Comparison of ENCODE assay signal across 8 cellular contexts in the genomic region with DNA sequence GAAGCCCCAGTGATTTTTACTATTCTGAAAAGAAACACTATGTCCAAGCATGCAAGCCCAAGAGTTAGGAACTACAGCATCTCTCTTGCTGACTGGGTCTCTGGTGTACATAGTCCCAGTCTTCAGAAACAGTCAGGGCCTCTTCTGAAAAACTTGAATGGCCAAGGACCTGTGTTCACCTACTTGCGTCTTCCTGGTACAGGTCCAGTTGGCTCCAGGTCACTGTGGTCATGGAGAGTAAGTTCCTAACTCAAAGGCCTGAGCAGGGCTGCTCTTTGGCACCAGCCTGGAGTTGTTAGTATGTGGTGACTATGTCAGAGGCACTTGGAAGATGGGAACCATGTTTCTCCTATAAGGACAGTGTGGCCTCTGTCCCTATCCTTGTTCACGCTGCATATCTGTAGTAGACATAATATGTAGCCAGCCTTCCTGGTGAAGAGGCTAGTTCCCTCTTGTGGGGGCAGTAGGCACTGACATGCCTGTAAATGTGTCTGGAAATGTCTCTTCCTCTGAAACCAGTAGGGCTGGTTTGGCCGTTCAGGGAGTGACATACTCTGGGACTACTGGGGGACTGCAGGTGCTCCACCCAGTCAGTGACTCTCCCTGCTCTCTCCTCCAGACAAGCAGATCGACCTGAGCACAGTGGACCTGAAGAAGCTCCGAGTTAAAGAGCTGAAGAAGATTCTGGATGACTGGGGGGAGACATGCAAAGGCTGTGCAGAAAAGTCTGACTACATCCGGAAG. TPM values are rescaled to one million over a fixed set of nuclear protein-coding genes. Genes with fewer than 3 reads are reported as not detected.
DNase-seq lines count a peak whose midpoint lies in the region; ATAC-seq and TF ChIP-seq lines count a peak whose summit lies in the region.

No MANE protein-coding gene starts in this region.

- H3K4me1 ChIP-seq in HUES6 (ENCODE audit: control insufficient read depth, insufficient read depth, low read length) (peaks cover 32% of the 10 kb centered on the region), mesenchymal stem cell (ENCODE audit: control insufficient read depth, insufficient read depth, low read depth, low read length) (peaks cover 36% of the 10 kb centered on the region)

- intact Hi-C loops in CD4-positive, alpha-beta T cell (cut with DNase I, micrococcal nuclease) = loop anchor here (2.0 to 10.0 kb wide), 8 partner anchors 284 to 1021 kb away; a partner anchor contains a TSS

- H3K4ac ChIP-seq in mesenchymal stem cell (ENCODE audit: low read depth in 1 of 2, low read length in 2 of 2) = no peak overlapping the region

- no peak overlapping the region for H2AFZ ChIP-seq in mesenchymal stem cell (ENCODE audit: low read depth, low read length)

- no peak overlapping the region for H3K14ac ChIP-seq in mesenchymal stem cell (ENCODE audit: low read length in 2 of 2)

- H3K18ac ChIP-seq in mesenchymal stem cell (ENCODE audit: low read depth in 1 of 2, low read length in 2 of 2) = no peak overlapping the region

- no peak overlapping the region for H2BK5ac ChIP-seq in mesenchymal stem cell (ENCODE audit: low read depth, low read length, poor library complexity, severe bottlenecking)

- H3K9me3 ChIP-seq in CD4-positive, alpha-beta T cell (ENCODE audit: control insufficient read depth, low read length) = no peaks in the 10 kb centered on the region
- no peaks in the 10 kb centered on the region for H3K9me3 ChIP-seq in HUES6 (ENCODE audit: control insufficient read depth, insufficient read depth, low read depth, low read length)
- H3K9me3 ChIP-seq in mesenchymal stem cell (ENCODE audit: control insufficient read depth, low read length) = no peaks in the 10 kb centered on the region

- H3K27me3 ChIP-seq in CD4-positive, alpha-beta T cell (ENCODE audit: control insufficient read depth, insufficient read depth, low read length) = no peaks in the 10 kb centered on the region
- H3K27me3 ChIP-seq in HUES6 (ENCODE audit: control insufficient read depth, insufficient read depth, low read length) (no peaks in the 10 kb centered on the region), mesenchymal stem cell (ENCODE audit: control insufficient read depth in 1 of 2, insufficient read depth in 1 of 2, low read length in 2 of 2) (no peaks in the 10 kb centered on the region)

- no peak overlapping the region for H2BK120ac ChIP-seq in mesenchymal stem cell (ENCODE audit: low read depth, low read length)

- no peak overlapping the region for H3K4me2 ChIP-seq in mesenchymal stem cell (ENCODE audit: low read length, poor library complexity, severe bottlenecking)

- 0 out of 2 replicates have a peak overlapping the region, but pooled peaks have one; percentile 0 for H3K4me3 ChIP-seq in HUES6 (ENCODE audit: low read depth, low read length)
- H3K4me3 ChIP-seq in mesenchymal stem cell (ENCODE audit: insufficient read depth in 1 of 2, low read depth in 1 of 2, low read length in 2 of 2) = no peak overlapping the region

- H3K27ac Mint-ChIP-seq in CD4-positive, alpha-beta T cell = peak overlapping the region; percentile 99
- H3K27ac Mint-ChIP-seq in activated naive CD8-positive, alpha-beta T cell treated with anti-CD3 and anti-CD28 coated beads, Interleukin-2, amount 10 ng/mL, durations not matched to agents 7 days and 5 days = peak overlapping the region; percentile 56

- WGBS in mesenchymal stem cell = 96% methylated on average over 5 of the region's 6 CpGs

- peaks cover 55% of the 10 kb centered on the region for H3K36me3 ChIP-seq in HUES6 (ENCODE audit: control insufficient read depth, insufficient read depth, low read length)
- peaks cover 43 to 48% of the 10 kb centered on the region in 2 experiments for H3K36me3 ChIP-seq in mesenchymal stem cell (ENCODE audit: control insufficient read depth in 1 of 2, insufficient read depth in 2 of 2, low read depth in 1 of 2, low read length in 2 of 2)

- no peak for TF ChIP-seq CTCF in CD4-positive, alpha-beta T cell (IDR thresholded peaks at IDR 0.05)

- no peak for TF ChIP-seq POLR2A in GM18505 (IDR thresholded peaks at IDR 0.05; ENCODE audit: borderline replicate concordance, extremely low read depth, insufficient read depth, insufficient read length)

- no peak overlapping the region for H2BK12ac ChIP-seq in mesenchymal stem cell (ENCODE audit: low read length in 2 of 2)

- no peak overlapping the region for H4K8ac ChIP-seq in mesenchymal stem cell (ENCODE audit: low read length)

- no peaks in the 10 kb centered on the region for H3K9me3 Mint-ChIP-seq in CD4-positive, alpha-beta T cell
- H3K9me3 Mint-ChIP-seq in activated naive CD8-positive, alpha-beta T cell treated with anti-CD3 and anti-CD28 coated beads, Interleukin-2, amount 10 ng/mL, durations not matched to agents 7 days and 5 days = no peaks in the 10 kb centered on the region

- peak overlapping the region; percentile 62 for H3K4me3 Mint-ChIP-seq in CD4-positive, alpha-beta T cell
- peak overlapping the region; percentile 10 for H3K4me3 Mint-ChIP-seq in activated naive CD8-positive, alpha-beta T cell treated with anti-CD3 and anti-CD28 coated beads, Interleukin-2, amount 10 ng/mL, durations not matched to agents 7 days and 5 days

- no peak for DNase-seq in CD4-positive, alpha-beta T cell
- DNase-seq in activated naive CD8-positive, alpha-beta T cell treated with anti-CD3 and anti-CD28 coated beads, Interleukin-2, amount 10 ng/mL, durations not matched to agents 7 days and 5 days = peak; percentile 20
- peak; percentile 52 for DNase-seq in mesenchymal stem cell
- DNase-seq in activated effector memory CD4-positive, alpha-beta T cell treated with anti-CD3 and anti-CD28 coated beads, Interleukin-2, amount 50 U/mL, for 16 hours = no peak
- DNase-seq in activated CD4-positive, alpha-beta T cell treated with anti-CD3 and anti-CD28 coated beads, Interleukin-2, amount 50 U/mL, for 1 hour = no peak

- H3K9ac ChIP-seq in HUES6 (ENCODE audit: low read length) = no peak overlapping the region
- peak overlapping the region; percentile 60 for H3K9ac ChIP-seq in mesenchymal stem cell (ENCODE audit: low read length)

- no peak overlapping the region for H3K23ac ChIP-seq in mesenchymal stem cell (ENCODE audit: low read length in 2 of 2)

- no peaks in the 10 kb centered on the region for H3K27me3 Mint-ChIP-seq in CD4-positive, alpha-beta T cell
- no peaks in the 10 kb centered on the region for H3K27me3 Mint-ChIP-seq in activated naive CD8-positive, alpha-beta T cell treated with anti-CD3 and anti-CD28 coated beads, Interleukin-2, amount 10 ng/mL, durations not matched to agents 7 days and 5 days

- H3K36me3 Mint-ChIP-seq in CD4-positive, alpha-beta T cell (ENCODE audit: low read depth) = peaks cover 60% of the 10 kb centered on the region
- H3K36me3 Mint-ChIP-seq in activated naive CD8-positive, alpha-beta T cell treated with anti-CD3 and anti-CD28 coated beads, Interleukin-2, amount 10 ng/mL, durations not matched to agents 7 days and 5 days = peaks cover 22% of the 10 kb centered on the region

- peaks cover 70% of the 10 kb centered on the region for H3K4me1 Mint-ChIP-seq in CD4-positive, alpha-beta T cell (ENCODE audit: low read depth)
- peaks cover 41% of the 10 kb centered on the region for H3K4me1 Mint-ChIP-seq in activated naive CD8-positive, alpha-beta T cell treated with anti-CD3 and anti-CD28 coated beads, Interleukin-2, amount 10 ng/mL, durations not matched to agents 7 days and 5 days

- H3K27ac ChIP-seq in CD4-positive, alpha-beta T cell (ENCODE audit: low read depth, low read length) = no peak overlapping the region
- H3K27ac ChIP-seq in HUES6 (ENCODE audit: low read depth, low read length) = no peak overlapping the region
- H3K27ac ChIP-seq in mesenchymal stem cell (ENCODE audit: low read length, poor library complexity, severe bottlenecking) = no peak overlapping the region

- H2BK15ac ChIP-seq in mesenchymal stem cell (ENCODE audit: low read depth, poor library complexity, severe bottlenecking) = no peak overlapping the region

- H4K91ac ChIP-seq in mesenchymal stem cell (ENCODE audit: low read length) = no peak overlapping the region

- no peak overlapping the region for H2AK5ac ChIP-seq in mesenchymal stem cell (ENCODE audit: low read length, severe bottlenecking)

- CTCF ChIA-PET in CD4-positive, alpha-beta T cell (lab: Charles Lee) = interaction anchor here (0.6 to 2.4 kb wide), 20 partner anchors 8 to 772 kb away, joined by 3 to 17 read pairs (median 3); a partner anchor contains a TSS

- H3K79me1 ChIP-seq in mesenchymal stem cell (replicated peaks; ENCODE audit: low read length, poor library complexity, severe bottlenecking) = no peaks in the 10 kb centered on the region

- no peak for ATAC-seq in CD4-positive, alpha-beta T cell (ENCODE audit: poor library complexity)
- ATAC-seq in activated naive CD8-positive, alpha-beta T cell treated with anti-CD3 and anti-CD28 coated beads, Interleukin-2, amount 10 ng/mL, durations not matched to agents 7 days and 5 days (ENCODE audit: low read depth) = no peak
- no peak for ATAC-seq in GM18505 (IDR thresholded peaks at IDR 0.05; ENCODE audit: unreplicated experiment)
- no peak for ATAC-seq in GM21717 (IDR thresholded peaks at IDR 0.05; ENCODE audit: unreplicated experiment)

- POLR2A ChIA-PET in CD4-positive, alpha-beta T cell (lab: Charles Lee) = interaction anchor here (0.9 to 3.9 kb wide), 5 partner anchors 47 to 819 kb away, joined by 3 to 27 read pairs (median 5); a partner anchor contains a TSS
- POLR2A ChIA-PET in activated naive CD8-positive, alpha-beta T cell treated with anti-CD3 and anti-CD28 coated beads, Interleukin-2, amount 10 ng/mL, durations not matched to agents 7 days and 5 days (lab: Charles Lee) = interaction anchor here (0.6 to 1.6 kb wide), 5 partner anchors 110 to 819 kb away, joined by 3 to 5 read pairs (median 4); a partner anchor contains a TSS

RNA-seq across cellular contexts. Expression of a gene that starts 2.6 kb away (rescaled TPM):
- 10 to 100 TPM; 29.1 to 29.2 TPM for total RNA-seq in CD4-positive, alpha-beta T cell
- 10 to 100 TPM; 30.5 to 32.6 TPM for total RNA-seq in activated naive CD8-positive, alpha-beta T cell treated with anti-CD3 and anti-CD28 coated beads, Interleukin-2, amount 10 ng/mL, durations not matched to agents 7 days and 5 days
- polyA plus RNA-seq in mesenchymal stem cell (2013, experiment 1 of 2) = 26.0 TPM
- polyA plus RNA-seq in mesenchymal stem cell (2013, experiment 2 of 2) = 25.4 TPM

RNA-seq across cellular contexts. Expression of a gene that starts 3.4 kb away (rescaled TPM):
- total RNA-seq in CD4-positive, alpha-beta T cell = 10 to 100 TPM; 26.4 to 30.2 TPM
- 10 to 100 TPM; 86.2 to 88.2 TPM for total RNA-seq in activated naive CD8-positive, alpha-beta T cell treated with anti-CD3 and anti-CD28 coated beads, Interleukin-2, amount 10 ng/mL, durations not matched to agents 7 days and 5 days
- 220 TPM for polyA plus RNA-seq in mesenchymal stem cell (2013, experiment 1 of 2)
- 221 TPM for polyA plus RNA-seq in mesenchymal stem cell (2013, experiment 2 of 2)

Comparison
In these comparisons a context has a peak if more than half of its experiments do, and no peak if none do; other contexts are left out.
1. DNase-seq: peak in activated naive CD8-positive, alpha-beta T cell treated with anti-CD3 and anti-CD28 coated beads, Interleukin-2, amount 10 ng/mL, durations not matched to agents 7 days and 5 days (single experiment) and mesenchymal stem cell (single experiment); none in CD4-positive, alpha-beta T cell (0 of 10), activated effector memory CD4-positive, alpha-beta T cell treated with anti-CD3 and anti-CD28 coated beads, Interleukin-2, amount 50 U/mL, for 16 hours (single experiment) and activated CD4-positive, alpha-beta T cell treated with anti-CD3 and anti-CD28 coated beads, Interleukin-2, amount 50 U/mL, for 1 hour (single experiment).